11 cellular contexts compared by ENCODE assay signal in genomic region chr14:103115086-103115679, GRCh38. TPM values are rescaled to one million over a fixed set of nuclear protein-coding genes. Genes with fewer than 3 reads are reported as not detected.
DNase-seq lines count a peak whose midpoint lies in the region; ATAC-seq, FAIRE-seq and TF ChIP-seq lines count a peak whose summit lies in the region.
"Not testable (repeated sequence)": the region's sequence is repeated elsewhere in the genome, so short reads cannot be mapped to it uniquely, and the experiment has no call there.
"Had no signal": no experiment of that assay in that cellular context is flagged by ENCODE, and none has a peak within 500 bp of the region (broad histone marks: within the 10 kb centered on the region; RNA-seq: fewer than 3 reads in every experiment).

No MANE protein-coding gene starts in this region.

- not testable (repeated sequence) for H3K9me3 Mint-ChIP-seq in activated CD8-positive, alpha-beta T cell treated with anti-CD3 and anti-CD28 coated beads for 36 hours

- 18 to 40% (median 26%) methylated on average over 12 of the region's 12 CpGs for WGBS in small intestine, 3 donors

- not testable (repeated sequence) for H3K4me1 Mint-ChIP-seq in activated CD8-positive, alpha-beta T cell treated with anti-CD3 and anti-CD28 coated beads for 36 hours (ENCODE audit: low read depth)

- not testable (repeated sequence) for DNase-seq in GM18507 (ENCODE audit: extremely low spot score, insufficient read length, low read depth); Panc1 (ENCODE audit: low read depth, low spot score); breast epithelium (ENCODE audit: low spot score in 2 of 2); left ventricle myocardium inferior
- DNase-seq in activated CD8-positive, alpha-beta T cell treated with anti-CD3 and anti-CD28 coated beads for 36 hours = peak; percentile 37
- DNase-seq in small intestine = peak; percentile 96

- peak; percentile 72 for FAIRE-seq in GM18507 (lab: Jason Lieb, UNC)
- FAIRE-seq in small intestine (lab: Jason Lieb, UNC) = peak; percentile 74

- H3K4me1 ChIP-seq in Panc1 (ENCODE audit: control insufficient read depth, insufficient read depth, low read length) (peaks cover 64% of the 10 kb centered on the region), breast epithelium (peaks cover 14 to 15% of the 10 kb centered on the region in 2 donors), left ventricle myocardium inferior (peaks cover 72% of the 10 kb centered on the region), muscle layer of duodenum (ENCODE audit: control insufficient read depth in 1 of 2, insufficient read depth in 2 of 2, low read length in 2 of 2) (peaks cover 13 to 35% of the 10 kb centered on the region in 2 donors), small intestine (ENCODE audit: control insufficient read depth in 2 of 2, insufficient read depth in 1 of 2, low read depth in 1 of 2, low read length in 1 of 2) (peaks cover 0 to 19% of the 10 kb centered on the region in 2 donors)

- H3K27ac ChIP-seq in 22Rv1 = peak overlapping the region; percentile 29; the same call in 1 of the 2 replicates
- H3K27ac ChIP-seq in Panc1 (ENCODE audit: low read length) = peak overlapping the region; percentile 76
- H3K27ac ChIP-seq in breast epithelium = peak overlapping the region; percentile 66 to 71
- H3K27ac ChIP-seq in left ventricle myocardium inferior (replicated peaks) = peak overlapping the region; percentile 63
- H3K27ac ChIP-seq in muscle layer of duodenum (ENCODE audit: low read length) = peak overlapping the region; percentile 69
- H3K27ac ChIP-seq in small intestine (ENCODE audit: low read depth in 1 of 2, low read length in 1 of 2) = peak overlapping the region; percentile 60 to 83

- not testable (repeated sequence) for BruUV-seq in Panc1 (replicated peaks; lab: Mats Ljungman, UMichigan)

- POLR2A ChIA-PET in Panc1 (lab: Charles Lee) = not testable (repeated sequence)
- POLR2A ChIA-PET in activated CD8-positive, alpha-beta T cell treated with anti-CD3 and anti-CD28 coated beads for 36 hours (lab: Charles Lee) = interaction anchor here (0.5 to 0.6 kb wide), 2 partner anchors 56 to 192 kb away, joined by 3 read pairs; no protein-coding TSS in a partner anchor

- not testable (repeated sequence) for H3K36me3 ChIP-seq in Panc1 (ENCODE audit: control insufficient read depth, insufficient read depth, low read length); breast epithelium; left ventricle myocardium inferior; muscle layer of duodenum (ENCODE audit: control insufficient read depth in 1 of 2, insufficient read depth in 2 of 2, low read length in 2 of 2); small intestine (ENCODE audit: control insufficient read depth in 2 of 2, insufficient read depth in 2 of 2, low read length in 2 of 2)

- not testable (repeated sequence) for H3K27me3 Mint-ChIP-seq in activated CD8-positive, alpha-beta T cell treated with anti-CD3 and anti-CD28 coated beads for 36 hours

- H3K4me3 ChIP-seq in Panc1 (ENCODE audit: low read depth in 2 of 2, low read length in 2 of 2) (peak overlapping the region in 1 of 2 experiments; percentile 19; a peak in 2 of 4 replicates), breast epithelium (peak overlapping the region in 2 of 3 donors; percentile 26 to 47), left ventricle myocardium inferior (peak overlapping the region; percentile 33), muscle layer of duodenum (ENCODE audit: low read depth in 1 of 2, low read length in 2 of 2) (peak overlapping the region in 1 of 2 donors; percentile 16), small intestine (ENCODE audit: low read depth in 1 of 2, low read length in 2 of 2) (peak overlapping the region in 1 of 2 donors; percentile 3)

- TF ChIP-seq POLR2A in breast epithelium (IDR thresholded peaks at IDR 0.05) = not testable (repeated sequence)

- in situ Hi-C loops in Panc1 (cut with HindIII; ENCODE audit: low pct_unique_long_range_greater_than_20kb, low sequenced_read_pairs) = not testable (repeated sequence)

- not testable (repeated sequence) for H3K36me3 Mint-ChIP-seq in activated CD8-positive, alpha-beta T cell treated with anti-CD3 and anti-CD28 coated beads for 36 hours (ENCODE audit: low read depth)

- TF ChIP-seq CTCF in 22Rv1 (IDR thresholded peaks at IDR 0.05); Panc1 (IDR thresholded peaks at IDR 0.05); activated CD8-positive, alpha-beta T cell treated with anti-CD3 and anti-CD28 coated beads for 36 hours (IDR thresholded peaks at IDR 0.05); breast epithelium (IDR thresholded peaks at IDR 0.05); left ventricle myocardium inferior (IDR thresholded peaks at IDR 0.05; ENCODE audit: borderline replicate concordance): not testable (repeated sequence)

- CTCF ChIA-PET in Panc1 (lab: Charles Lee) = interaction anchor here (1.4 kb wide), 1 partner anchor 10 kb away, joined by 4 read pairs; no protein-coding TSS in a partner anchor
- CTCF ChIA-PET in activated CD8-positive, alpha-beta T cell treated with anti-CD3 and anti-CD28 coated beads for 36 hours (lab: Charles Lee) = interaction anchor here (2.2 kb wide), 1 partner anchor 10 kb away, joined by 16 read pairs; no protein-coding TSS in a partner anchor

- H3K4me3 Mint-ChIP-seq in activated CD8-positive, alpha-beta T cell treated with anti-CD3 and anti-CD28 coated beads for 36 hours = not testable (repeated sequence)

- not testable (repeated sequence) for ATAC-seq in Panc1; activated CD8-positive, alpha-beta T cell treated with anti-CD3 and anti-CD28 coated beads for 36 hours

- H3K9me3 ChIP-seq in Panc1 (ENCODE audit: control insufficient read depth, insufficient read depth, low read depth, low read length); breast epithelium; left ventricle myocardium inferior (replicated peaks); muscle layer of duodenum (ENCODE audit: control insufficient read depth in 1 of 2, low read length in 2 of 2); small intestine (ENCODE audit: control insufficient read depth, low read depth): not testable (repeated sequence)

- not testable (repeated sequence) for H3K27ac Mint-ChIP-seq in activated CD8-positive, alpha-beta T cell treated with anti-CD3 and anti-CD28 coated beads for 36 hours

- H3K27me3 ChIP-seq in Panc1 (ENCODE audit: control insufficient read depth, insufficient read depth, low read length); breast epithelium; left ventricle myocardium inferior (ENCODE audit: low read depth); muscle layer of duodenum (ENCODE audit: low read depth, low read length); small intestine (ENCODE audit: control insufficient read depth in 2 of 2, insufficient read depth in 2 of 2, low read length in 2 of 2): not testable (repeated sequence)

- intact Hi-C loops in Panc1 (cut with micrococcal nuclease; ENCODE audit: unreplicated experiment); activated CD8-positive, alpha-beta T cell treated with anti-CD3 and anti-CD28 coated beads for 36 hours (cut with micrococcal nuclease); breast epithelium (cut with DNase I; ENCODE audit: low total_unique reads); left ventricle myocardium inferior (cut with micrococcal nuclease): not testable (repeated sequence)

RNA-seq across cellular contexts. Expression of gene TNFAIP2, which starts 8.1 kb away (rescaled TPM):
- 491 TPM for total RNA-seq in Panc1 (2021; ENCODE audit: unreplicated experiment)
- 322 TPM for polyA plus RNA-seq in Panc1 (2012; ENCODE audit: insufficient read length)
- total RNA-seq in activated CD8-positive, alpha-beta T cell treated with anti-CD3 and anti-CD28 coated beads for 36 hours = 1 to 10 TPM; 1.1 to 1.2 TPM
- 10 to 100 TPM; 43.6 to 76.5 (median 60.0) TPM for total RNA-seq in breast epithelium
- total RNA-seq in left ventricle myocardium inferior = 40.1 TPM
- 10 to 100 TPM in 2 of 3 donors, 1 to 10 TPM in 1; 7.2 to 42.9 (median 11.9) TPM for polyA plus RNA-seq in small intestine

RNA-seq across cellular contexts. Expression of gene EXOC3L4, which starts 20.7 kb away (rescaled TPM):
- 2.6 TPM for total RNA-seq in Panc1 (2021; ENCODE audit: unreplicated experiment)
- 1.9 TPM for polyA plus RNA-seq in Panc1 (2012; ENCODE audit: insufficient read length)
- total RNA-seq in activated CD8-positive, alpha-beta T cell treated with anti-CD3 and anti-CD28 coated beads for 36 hours = not detected
- 1 to 10 TPM in 1 of 3 donors, under 1 TPM in 1, not detected in 1; 0.66 to 1.0 TPM for total RNA-seq in breast epithelium
- total RNA-seq in left ventricle myocardium inferior = 0.66 TPM
- 100 to 1,000 TPM in 1 of 3 donors, 10 to 100 TPM in 2; 35.7 to 110 (median 85.1) TPM for polyA plus RNA-seq in small intestine
- total RNA-seq: neural crest cell had no signal

RNA-seq across cellular contexts. Expression of gene LBHD2, which starts 31.2 kb away (rescaled TPM):
- total RNA-seq in Panc1 (2021; ENCODE audit: unreplicated experiment) (not detected), breast epithelium (not detected), left ventricle myocardium inferior (not detected)
- not detected for polyA plus RNA-seq in Panc1 (2012; ENCODE audit: insufficient read length)
- not detected for total RNA-seq in activated CD8-positive, alpha-beta T cell treated with anti-CD3 and anti-CD28 coated beads for 36 hours
- not detected for polyA plus RNA-seq in small intestine
- total RNA-seq: LHCN-M2, neural crest cell, WTC11 had no signal

RNA-seq across cellular contexts. Expression of gene CDC42BPB, which starts 57.8 kb away (rescaled TPM):
- 84.4 TPM for total RNA-seq in Panc1 (2021; ENCODE audit: unreplicated experiment)
- polyA plus RNA-seq in Panc1 (2012; ENCODE audit: insufficient read length) = 80.5 TPM
- under 1 TPM; 0.72 to 0.96 TPM for total RNA-seq in activated CD8-positive, alpha-beta T cell treated with anti-CD3 and anti-CD28 coated beads for 36 hours
- total RNA-seq in breast epithelium = 100 to 1,000 TPM in 1 of 3 donors, 10 to 100 TPM in 2; 64.0 to 110 (median 98.0) TPM
- total RNA-seq in left ventricle myocardium inferior = 67.1 TPM
- polyA plus RNA-seq in small intestine = 10 to 100 TPM; 29.2 to 48.3 (median 30.6) TPM

Comparison
In these comparisons a context has a peak if more than half of its experiments do, and no peak if none do; other contexts are left out.
1. RNA of gene TNFAIP2, which starts 8.1 kb away (total RNA-seq): 491 TPM in Panc1 (single experiment), 43.6 to 76.5 TPM in breast epithelium and 40.1 TPM in left ventricle myocardium inferior (single experiment); 1.1 to 1.2 TPM in activated CD8-positive, alpha-beta T cell treated with anti-CD3 and anti-CD28 coated beads for 36 hours; every median in the first group is over 10 times any median in the second.
2. Peak in every context shown above with its lines, with median percentiles within 50 percentile points of each other: H3K27ac ChIP-seq.